Comparison of ENCODE assay signal across 27 cellular contexts in genomic region chr1:8989061-8989460, GRCh38. TPM values are rescaled to one million over a fixed set of nuclear protein-coding genes. Genes with fewer than 3 reads are reported as not detected.
"Had no signal": no experiment of that assay in that cellular context is flagged by ENCODE, and none has a peak within 500 bp of the region (broad histone marks: within the 10 kb centered on the region; RNA-seq: fewer than 3 reads in every experiment).

No MANE protein-coding gene starts in this region.

- FAIRE-seq: K562 had no signal

- H3K36me3 ChIP-seq: Peyer's patch, SJCRH30 had no signal

- DNase-seq: Kasumi-1; MM.1S; NCI-H1092 treated with DMSO at 0.1 percent for 48 hours; NCI-H1436; NCI-H187; NCI-H2029; NCI-H2081 treated with DMSO at 0.1 percent for 48 hours; NCI-H2171; NCI-H446; NCI-H510A; NCI-H524 treated with DMSO at 0.1 percent for 48 hours; NCI-H69; NCI-H774; NK-92 treated with Interleukin-12 subunit alpha and Interleukin-12 subunit beta, amount 100 ng/mL, for 24 hours; Peyer's patch; SHP77 treated with DMSO at 0.1 percent for 48 hours; SJCRH30 had no signal

- H3K9me3 ChIP-seq: Peyer's patch, SJCRH30 had no signal

- H3K9ac ChIP-seq: KMS-11 had no signal

- H3K4me3 Mint-ChIP-seq: IgD-negative memory B cell had no signal

- H3K4me1 ChIP-seq: SJCRH30 had no signal

- H3K27me3 ChIP-seq: Peyer's patch, SJCRH30 had no signal

- H3K4me2 ChIP-seq: KMS-11 had no signal

- H3K4me3 ChIP-seq: K562, Peyer's patch, SJCRH30 had no signal

- ATAC-seq: SK-N-SH treated with all-trans-retinoic acid at 6 μM for 48 hours had no signal

- H3K9me3 Mint-ChIP-seq: IgD-negative memory B cell had no signal

- H3K27ac ChIP-seq: KMS-11, Peyer's patch, SJCRH30 had no signal

RNA-seq across cellular contexts. Expression of gene SLC2A7, which starts 37.2 kb away (rescaled TPM):
- total RNA-seq: HT1080, K562, M059J, OCI-LY7, PC-3, Right ventricle myocardium inferior, RPMI7951, SJCRH30 had no signal
- polyA plus RNA-seq: IgD-negative memory B cell, K562 had no signal

RNA-seq across cellular contexts. Expression of gene CA6, which starts 43.4 kb away (rescaled TPM):
- total RNA-seq: HT1080, K562, M059J, OCI-LY7, Peyer's patch, RPMI7951, SJCRH30 had no signal
- polyA plus RNA-seq: IgD-negative memory B cell, K562 had no signal
